ENCODE assay signal across 20 cellular contexts in the genomic region with DNA sequence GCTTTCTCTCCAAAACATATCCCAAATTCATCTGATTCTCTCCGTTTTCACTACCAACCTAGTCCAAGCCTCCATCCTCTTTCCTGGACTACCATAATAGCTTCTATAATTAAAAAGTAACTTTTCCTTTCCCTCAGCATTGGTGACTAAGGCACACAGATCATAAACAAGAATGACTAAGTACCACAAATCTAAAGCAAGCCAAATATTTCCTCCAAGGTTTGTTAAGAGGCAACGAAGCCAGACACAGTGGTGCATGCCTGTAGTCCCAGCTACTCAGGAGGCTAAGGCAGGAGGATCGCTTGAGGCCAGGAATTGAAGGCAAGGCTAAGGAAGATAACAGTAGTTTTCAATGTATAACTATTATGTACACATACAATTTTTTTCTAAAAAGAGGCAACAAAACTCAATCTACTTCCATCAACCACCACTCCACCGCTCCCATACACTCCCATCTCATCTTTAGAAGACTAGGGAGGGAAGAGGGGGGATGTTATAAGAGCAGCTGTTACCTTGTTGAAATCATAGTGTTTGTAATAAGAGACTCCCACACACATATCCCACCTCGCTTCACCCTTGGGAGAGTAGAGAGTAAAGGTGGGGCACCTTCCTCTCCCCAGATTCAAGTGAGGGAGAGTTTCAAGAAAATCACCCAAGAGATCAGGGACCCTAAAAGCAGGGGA. TPM values are rescaled to one million over a fixed set of nuclear protein-coding genes. Genes with fewer than 3 reads are reported as not detected.
DNase-seq lines count a peak whose midpoint lies in the region; TF ChIP-seq lines count a peak whose summit lies in the region.
"Had no signal": no experiment of that assay in that cellular context is flagged by ENCODE, and none has a peak within 500 bp of the region (broad histone marks: within the 10 kb centered on the region; RNA-seq: fewer than 3 reads in every experiment).

No MANE protein-coding gene starts in this region.

- no peaks in the 10 kb centered on the region for H3K9me3 Mint-ChIP-seq in MCF 10A (ENCODE audit: unreplicated experiment)
- no peaks in the 10 kb centered on the region for H3K9me3 Mint-ChIP-seq in activated naive CD4-positive, alpha-beta T cell treated with anti-CD3 and anti-CD28 coated beads for 36 hours
- H3K9me3 Mint-ChIP-seq: activated CD4-positive, alpha-beta memory T cell treated with anti-CD3 and anti-CD28 coated beads, Interleukin-2, amount 10 ng/mL, durations not matched to agents 7 days and 5 days; activated T-helper 1 cell treated with anti-CD3 and anti-CD28 coated beads, Interleukin-12 subunit alpha, Interleukin-12 subunit beta, Interleukin-2, Interleukin-4 antibody, amounts not matched to agents 30 ng/mL and 10 ng/mL and 1 ng/mL, durations not matched to agents 14 hours and 24 hours and 36 hours; stimulated activated effector memory CD8-positive, alpha-beta T cell treated with anti-CD3 and anti-CD28 coated beads, Interleukin-12 subunit alpha, Interleukin-12 subunit beta, amount 100 ng/mL, for 72 hours; type B pancreatic cell had no signal

- peaks cover 12% of the 10 kb centered on the region for H3K27me3 Mint-ChIP-seq in MCF 10A (ENCODE audit: insufficient read depth, unreplicated experiment)
- H3K27me3 Mint-ChIP-seq in activated naive CD4-positive, alpha-beta T cell treated with anti-CD3 and anti-CD28 coated beads for 36 hours (ENCODE audit: low read depth) = peaks cover 2% of the 10 kb centered on the region

- no peaks in the 10 kb centered on the region for H3K4me1 Mint-ChIP-seq in MCF 10A (ENCODE audit: insufficient read depth, unreplicated experiment)
- H3K4me1 Mint-ChIP-seq in activated naive CD4-positive, alpha-beta T cell treated with anti-CD3 and anti-CD28 coated beads for 36 hours (ENCODE audit: low read depth) = peaks cover 4% of the 10 kb centered on the region
- H3K4me1 Mint-ChIP-seq: activated CD4-positive, alpha-beta memory T cell treated with anti-CD3 and anti-CD28 coated beads, Interleukin-2, amount 10 ng/mL, durations not matched to agents 7 days and 5 days; stimulated activated effector memory CD8-positive, alpha-beta T cell treated with anti-CD3 and anti-CD28 coated beads, Interleukin-12 subunit alpha, Interleukin-12 subunit beta, amount 100 ng/mL, for 72 hours had no signal

- CTCF ChIA-PET in MCF 10A (lab: Yijun Ruan, JAX) = interaction anchor here (0.6 to 1.7 kb wide), 5 partner anchors 17 to 523 kb away, joined by 3 to 7 read pairs (median 3); a partner anchor contains a TSS
- CTCF ChIA-PET in activated naive CD4-positive, alpha-beta T cell treated with anti-CD3 and anti-CD28 coated beads for 36 hours (lab: Charles Lee) = interaction anchor here (1.4 kb wide), 1 partner anchor 18 kb away, joined by 4 read pairs; no protein-coding TSS in a partner anchor

- TF ChIP-seq POLR2A in breast epithelium (IDR thresholded peaks at IDR 0.05) = no peak
- TF ChIP-seq POLR2A in sigmoid colon (IDR thresholded peaks at IDR 0.05) = no peak

- no peak overlapping the region for H3K4me3 Mint-ChIP-seq in MCF 10A (ENCODE audit: unreplicated experiment)
- H3K4me3 Mint-ChIP-seq in activated naive CD4-positive, alpha-beta T cell treated with anti-CD3 and anti-CD28 coated beads for 36 hours = no peak overlapping the region
- H3K4me3 Mint-ChIP-seq: activated CD4-positive, alpha-beta memory T cell treated with anti-CD3 and anti-CD28 coated beads, Interleukin-2, amount 10 ng/mL, durations not matched to agents 7 days and 5 days; activated T-helper 1 cell treated with anti-CD3 and anti-CD28 coated beads, Interleukin-12 subunit alpha, Interleukin-12 subunit beta, Interleukin-2, Interleukin-4 antibody, amounts not matched to agents 30 ng/mL and 10 ng/mL and 1 ng/mL, durations not matched to agents 14 hours and 24 hours and 36 hours; stimulated activated effector memory CD8-positive, alpha-beta T cell treated with anti-CD3 and anti-CD28 coated beads, Interleukin-12 subunit alpha, Interleukin-12 subunit beta, amount 100 ng/mL, for 72 hours; type B pancreatic cell had no signal

- no peaks in the 10 kb centered on the region for H3K27me3 ChIP-seq in breast epithelium
- H3K27me3 ChIP-seq in fibroblast of lung (ENCODE audit: control insufficient read depth, insufficient read depth, low read length) = no peaks in the 10 kb centered on the region
- H3K27me3 ChIP-seq in sigmoid colon = no peaks in the 10 kb centered on the region
- H3K27me3 ChIP-seq: adrenal gland, ovary had no signal

- peak; percentile 17 for DNase-seq in MCF 10A (ENCODE audit: unreplicated experiment)
- no peak for DNase-seq in breast epithelium (ENCODE audit: low spot score in 2 of 2)
- DNase-seq in M059J (ENCODE audit: low read depth) = peak; percentile 71
- peak; percentile 16 to 64 for DNase-seq in fibroblast of lung (ENCODE audit: low read depth in 2 of 2)
- peak; percentile 51 for DNase-seq in stromal cell of bone marrow (ENCODE audit: low read depth)
- no peak for DNase-seq in NOMO-1 (lab: John Stamatoyannopoulos, UW; ENCODE audit: unreplicated experiment in 2 of 2)
- no peak for DNase-seq in sigmoid colon
- no peak for DNase-seq in activated naive CD4-positive, alpha-beta T cell treated with anti-CD3 and anti-CD28 coated beads for 36 hours
- DNase-seq: 8988T; activated CD4-positive, alpha-beta memory T cell treated with anti-CD3 and anti-CD28 coated beads, Interleukin-2, amount 10 ng/mL, durations not matched to agents 7 days and 5 days; adrenal gland; GDM1; islet precursor cell; NCI-H187; NCI-H524 treated with DMSO at 0.1 percent for 48 hours; ovary had no signal

- H3K27ac Mint-ChIP-seq in MCF 10A (ENCODE audit: low read depth, unreplicated experiment) = peak overlapping the region; percentile 2
- no peak overlapping the region for H3K27ac Mint-ChIP-seq in activated naive CD4-positive, alpha-beta T cell treated with anti-CD3 and anti-CD28 coated beads for 36 hours
- H3K27ac Mint-ChIP-seq: activated CD4-positive, alpha-beta memory T cell treated with anti-CD3 and anti-CD28 coated beads, Interleukin-2, amount 10 ng/mL, durations not matched to agents 7 days and 5 days; activated T-helper 1 cell treated with anti-CD3 and anti-CD28 coated beads, Interleukin-12 subunit alpha, Interleukin-12 subunit beta, Interleukin-2, Interleukin-4 antibody, amounts not matched to agents 30 ng/mL and 10 ng/mL and 1 ng/mL, durations not matched to agents 14 hours and 24 hours and 36 hours; stimulated activated effector memory CD8-positive, alpha-beta T cell treated with anti-CD3 and anti-CD28 coated beads, Interleukin-12 subunit alpha, Interleukin-12 subunit beta, amount 100 ng/mL, for 72 hours; type B pancreatic cell had no signal

- H3K36me3 ChIP-seq in breast epithelium (no peaks in the 10 kb centered on the region), fibroblast of lung (ENCODE audit: control insufficient read depth, insufficient read depth, low read length) (no peaks in the 10 kb centered on the region), sigmoid colon (no peaks in the 10 kb centered on the region)
- H3K36me3 ChIP-seq: adrenal gland, ovary had no signal

- H3K4me1 ChIP-seq in breast epithelium (no peaks in the 10 kb centered on the region), fibroblast of lung (ENCODE audit: control insufficient read depth, extremely low read depth, insufficient read depth, low read length) (peaks cover 3% of the 10 kb centered on the region), sigmoid colon (no peaks in the 10 kb centered on the region)
- H3K4me1 ChIP-seq: adrenal gland had no signal

- H3K4me3 ChIP-seq in breast epithelium = no peak overlapping the region
- no peak overlapping the region for H3K4me3 ChIP-seq in fibroblast of lung (replicated peaks in 1 of 4; ENCODE audit: control extremely low read depth in 1 of 4, insufficient read depth in 1 of 4, low read depth in 3 of 4, low read length in 4 of 4)
- no peak overlapping the region for H3K4me3 ChIP-seq in sigmoid colon
- H3K4me3 ChIP-seq: adrenal gland, ovary had no signal

- TF ChIP-seq EP300 in sigmoid colon (IDR thresholded peaks at IDR 0.05) = no peak

- no peak overlapping the region for H3K9ac ChIP-seq in fibroblast of lung (ENCODE audit: insufficient read depth, low read length)

- no peak for TF ChIP-seq CTCF in MCF 10A (IDR thresholded peaks at IDR 0.05; ENCODE audit: unreplicated experiment)
- TF ChIP-seq CTCF in breast epithelium (IDR thresholded peaks at IDR 0.05) = no peak
- no peak for TF ChIP-seq CTCF in fibroblast of lung (conservative IDR thresholded peaks at IDR 0.05 in 1 of 2, IDR thresholded peaks at IDR 0.05 in 1 of 2; ENCODE audit: low read depth in 1 of 2, low read length in 2 of 2)
- TF ChIP-seq CTCF in sigmoid colon (IDR thresholded peaks at IDR 0.05) = no peak

- intact Hi-C loops in MCF 10A (cut with micrococcal nuclease) (no loop called here), breast epithelium (cut with DNase I; ENCODE audit: low total_unique reads) (no loop called here), sigmoid colon (cut with DNase I) (no loop called here)
- intact Hi-C loops in activated naive CD4-positive, alpha-beta T cell treated with anti-CD3 and anti-CD28 coated beads for 36 hours (cut with micrococcal nuclease) = no loop called here

- POLR2A ChIA-PET in MCF 10A (lab: Yijun Ruan, JAX) = interaction anchor here (3.1 kb wide), 1 partner anchor 34 kb away, joined by 15 read pairs; no protein-coding TSS in a partner anchor

- no peaks in the 10 kb centered on the region for H3K9me3 ChIP-seq in breast epithelium
- no peaks in the 10 kb centered on the region for H3K9me3 ChIP-seq in fibroblast of lung (ENCODE audit: control insufficient read depth, insufficient read depth, low read depth, low read length)
- H3K9me3 ChIP-seq in sigmoid colon = no peaks in the 10 kb centered on the region
- H3K9me3 ChIP-seq: adrenal gland, ovary had no signal

- H4K20me1 ChIP-seq in fibroblast of lung (ENCODE audit: control insufficient read depth, extremely low read depth, insufficient read depth, low read length) = no peaks in the 10 kb centered on the region

- no peaks in the 10 kb centered on the region for H3K36me3 Mint-ChIP-seq in MCF 10A (ENCODE audit: insufficient read depth, unreplicated experiment)
- H3K36me3 Mint-ChIP-seq in activated naive CD4-positive, alpha-beta T cell treated with anti-CD3 and anti-CD28 coated beads for 36 hours (ENCODE audit: low read depth) = no peaks in the 10 kb centered on the region
- H3K36me3 Mint-ChIP-seq: stimulated activated effector memory CD8-positive, alpha-beta T cell treated with anti-CD3 and anti-CD28 coated beads, Interleukin-12 subunit alpha, Interleukin-12 subunit beta, amount 100 ng/mL, for 72 hours; type B pancreatic cell had no signal

- no peak overlapping the region for H3K27ac ChIP-seq in breast epithelium
- H3K27ac ChIP-seq in fibroblast of lung (ENCODE audit: insufficient read depth, low read length) = no peak overlapping the region
- H3K27ac ChIP-seq in sigmoid colon = no peak overlapping the region
- H3K27ac ChIP-seq: adrenal gland, ovary had no signal

- H3K4me2 ChIP-seq in fibroblast of lung (ENCODE audit: extremely low read depth, insufficient read depth, low read length) = no peak overlapping the region

- no peak overlapping the region for H2AFZ ChIP-seq in fibroblast of lung (ENCODE audit: low read length)

- 77 to 84% methylated on average over 5 of the region's 5 CpGs for WGBS in sigmoid colon, 2 donors

- no peaks in the 10 kb centered on the region for H3K79me2 ChIP-seq in fibroblast of lung (ENCODE audit: control insufficient read depth, insufficient read depth, low read length)

- no TSS peak for BruUV-seq in MCF 10A (replicated peaks; lab: Mats Ljungman, UMichigan)

RNA-seq across cellular contexts. Expression of a gene that starts 4.2 kb away (rescaled TPM):
- not detected in 2 replicates for total RNA-seq in MCF 10A (2022)
- total RNA-seq in breast epithelium = 100 to 1,000 TPM in 2 of 3 donors, 10 to 100 TPM in 1; 10.1 to 700 (median 337) TPM
- 0.12 and 0.91 TPM in 2 replicates for total RNA-seq in M059J (2014; rRNA removed; shearing (Covaris generic))
- 14.1 and 28.7 TPM in 2 replicates for total RNA-seq in fibroblast of lung
- polyA plus RNA-seq in fibroblast of lung = 9.3 and 11.3 TPM in 2 replicates
- 5.5 and 6.6 TPM in 2 replicates for polyA plus RNA-seq in fibroblast of lung (2012)
- polyA minus RNA-seq in fibroblast of lung (ENCODE audit: low replicate concordance) = 0.48 and 9.7 TPM in 2 replicates
- total RNA-seq in sigmoid colon = 1 to 10 TPM in 3 of 4 donors, not detected in 1; 1.4 to 2.0 (median 1.6) TPM
- 100 to 1,000 TPM in 2 of 3 donors, 10 to 100 TPM in 1; 88.9 to 206 (median 131) TPM for polyA plus RNA-seq in sigmoid colon
- not detected for total RNA-seq in activated naive CD4-positive, alpha-beta T cell treated with anti-CD3 and anti-CD28 coated beads for 36 hours
- total RNA-seq: activated T-helper 1 cell treated with anti-CD3 and anti-CD28 coated beads, Interleukin-12 subunit alpha, Interleukin-12 subunit beta, Interleukin-2, Interleukin-4 antibody, amounts not matched to agents 30 ng/mL and 10 ng/mL and 1 ng/mL, durations not matched to agents 14 hours and 24 hours and 36 hours; glomerular endothelial cell had no signal

RNA-seq across cellular contexts. Expression of a gene that starts 17.9 kb away (rescaled TPM):
- 45.4 and 47.5 TPM in 2 replicates for total RNA-seq in MCF 10A (2022)
- total RNA-seq in breast epithelium = 10 to 100 TPM; 18.9 to 22.0 (median 19.3) TPM
- 10.1 and 16.2 TPM in 2 replicates for total RNA-seq in M059J (2014; rRNA removed; shearing (Covaris generic))
- 17.8 and 19.3 TPM in 2 replicates for total RNA-seq in fibroblast of lung
- polyA plus RNA-seq in fibroblast of lung = 20.4 and 26.9 TPM in 2 replicates
- 38.7 and 49.8 TPM in 2 replicates for polyA plus RNA-seq in fibroblast of lung (2012)
- polyA minus RNA-seq in fibroblast of lung (ENCODE audit: low replicate concordance) = 1.3 and 4.6 TPM in 2 replicates
- total RNA-seq in sigmoid colon = 10 to 100 TPM; 15.3 to 19.7 (median 15.6) TPM
- 10 to 100 TPM; 13.4 to 31.8 (median 15.0) TPM for polyA plus RNA-seq in sigmoid colon
- total RNA-seq in activated naive CD4-positive, alpha-beta T cell treated with anti-CD3 and anti-CD28 coated beads for 36 hours = 10 to 100 TPM; 18.7 to 20.0 TPM

RNA-seq across cellular contexts. Expression of a gene that starts 41.9 kb away (rescaled TPM):
- total RNA-seq in MCF 10A (2022) (not detected in 2 replicates), breast epithelium (under 1 TPM in 1 of 3 donors, not detected in 2; 0.32 TPM), fibroblast of lung (under 0.01 and 0.50 TPM in 2 replicates), sigmoid colon (under 1 TPM in 2 of 4 donors, not detected in 2; under 0.01 to 0.28 TPM)
- total RNA-seq in M059J (2014; rRNA removed; shearing (Covaris generic)) = not detected in 2 replicates
- polyA plus RNA-seq in fibroblast of lung (0.33 and 0.58 TPM in 2 replicates), sigmoid colon (not detected)
- polyA plus RNA-seq in fibroblast of lung (2012) = 0.08 and 0.70 TPM in 2 replicates
- not detected in 2 replicates for polyA minus RNA-seq in fibroblast of lung (ENCODE audit: low replicate concordance)
- not detected for total RNA-seq in activated naive CD4-positive, alpha-beta T cell treated with anti-CD3 and anti-CD28 coated beads for 36 hours
- total RNA-seq: activated CD4-positive, alpha-beta memory T cell treated with anti-CD3 and anti-CD28 coated beads, Interleukin-2, amount 10 ng/mL, durations not matched to agents 7 days and 5 days; activated T-helper 1 cell treated with anti-CD3 and anti-CD28 coated beads, Interleukin-12 subunit alpha, Interleukin-12 subunit beta, Interleukin-2, Interleukin-4 antibody, amounts not matched to agents 30 ng/mL and 10 ng/mL and 1 ng/mL, durations not matched to agents 14 hours and 24 hours and 36 hours; adrenal gland; glomerular endothelial cell had no signal

RNA-seq across cellular contexts. Expression of a gene that starts 51.3 kb away (rescaled TPM):
- total RNA-seq in MCF 10A (2022) = 42.7 and 48.7 TPM in 2 replicates
- total RNA-seq in breast epithelium = 10 to 100 TPM; 60.0 to 95.9 (median 83.6) TPM
- 6.9 and 12.9 TPM in 2 replicates for total RNA-seq in M059J (2014; rRNA removed; shearing (Covaris generic))
- total RNA-seq in fibroblast of lung = 71.7 and 97.8 TPM in 2 replicates
- polyA plus RNA-seq in fibroblast of lung = 23.6 and 36.3 TPM in 2 replicates
- 16.4 and 21.3 TPM in 2 replicates for polyA plus RNA-seq in fibroblast of lung (2012)
- 6.6 and 10.0 TPM in 2 replicates for polyA minus RNA-seq in fibroblast of lung (ENCODE audit: low replicate concordance)
- total RNA-seq in sigmoid colon = 10 to 100 TPM; 47.4 to 73.4 (median 65.1) TPM
- 10 to 100 TPM in 2 of 3 donors, 1 to 10 TPM in 1; 6.0 to 16.9 (median 11.3) TPM for polyA plus RNA-seq in sigmoid colon
- total RNA-seq in activated naive CD4-positive, alpha-beta T cell treated with anti-CD3 and anti-CD28 coated beads for 36 hours = 10 to 100 TPM; 14.9 to 18.0 TPM

Comparison
In these comparisons a context has a peak if more than half of its experiments do, and no peak if none do; other contexts are left out.
1. DNase-seq: peak in MCF 10A (single experiment), M059J (single experiment), fibroblast of lung (2 of 2) and stromal cell of bone marrow (single experiment); none in breast epithelium (0 of 2), NOMO-1 (0 of 2), sigmoid colon (single experiment) and activated naive CD4-positive, alpha-beta T cell treated with anti-CD3 and anti-CD28 coated beads for 36 hours (single experiment).